26 cellular contexts compared by ENCODE assay signal in genomic region chr5:116524051-116524450, GRCh38. TPM values are rescaled to one million over a fixed set of nuclear protein-coding genes. Genes with fewer than 3 reads are reported as not detected.
"Had no signal": no experiment of that assay in that cellular context is flagged by ENCODE, and none has a peak within 500 bp of the region (broad histone marks: within the 10 kb centered on the region; RNA-seq: fewer than 3 reads in every experiment).

No MANE protein-coding gene starts in this region.

- H3K27ac Mint-ChIP-seq: activated B cell treated with CpG ODN at 0.5 μM for 24 hours; activated CD8-positive, alpha-beta T cell treated with anti-CD3 and anti-CD28 coated beads for 36 hours; activated T-helper 17 cell treated with anti-CD3 and anti-CD28 coated beads, Interleukin-2, amount 50 U/mL, for 72 hours; naive B cell had no signal

- ATAC-seq: activated CD8-positive, alpha-beta T cell treated with anti-CD3 and anti-CD28 coated beads for 36 hours; activated T-cell treated with anti-CD3 and anti-CD28 coated beads, Interleukin-2, amount 50 U/mL, for 4 hours; activated T-helper 17 cell treated with anti-CD3 and anti-CD28 coated beads, Interleukin-2, amount 50 U/mL, for 72 hours; heart left ventricle; right cardiac atrium; stimulated activated naive CD8-positive, alpha-beta T cell treated with anti-CD3 and anti-CD28 coated beads, Interleukin-15, Interleukin-2, amounts not matched to agents 100 U/mL and 50 U/mL, for 24 hours; upper lobe of right lung had no signal

- H3K4me1 ChIP-seq: breast epithelium, parathyroid adenoma had no signal

- H3K9ac ChIP-seq: parathyroid adenoma had no signal

- H3K27me3 ChIP-seq: breast epithelium, heart left ventricle, testis, upper lobe of right lung had no signal

- H3K27ac ChIP-seq: breast epithelium, left ventricle myocardium inferior, parathyroid adenoma, testis, upper lobe of right lung had no signal

- H3K9me3 Mint-ChIP-seq: activated B cell treated with CpG ODN at 0.5 μM for 24 hours; activated CD8-positive, alpha-beta T cell treated with anti-CD3 and anti-CD28 coated beads for 36 hours; activated T-cell treated with anti-CD3 and anti-CD28 coated beads, Interleukin-2, amount 50 U/mL, for 4 hours; activated T-helper 17 cell treated with anti-CD3 and anti-CD28 coated beads, Interleukin-2, amount 50 U/mL, for 72 hours; naive B cell had no signal

- H3K27me3 Mint-ChIP-seq: activated CD8-positive, alpha-beta T cell treated with anti-CD3 and anti-CD28 coated beads for 36 hours; activated T-helper 17 cell treated with anti-CD3 and anti-CD28 coated beads, Interleukin-2, amount 50 U/mL, for 72 hours; naive B cell had no signal

- H3K4me1 Mint-ChIP-seq: activated B cell treated with CpG ODN at 0.5 μM for 24 hours; activated T-helper 17 cell treated with anti-CD3 and anti-CD28 coated beads, Interleukin-2, amount 50 U/mL, for 72 hours; naive B cell had no signal

- H3K36me3 ChIP-seq: breast epithelium, heart left ventricle, left ventricle myocardium inferior, upper lobe of right lung had no signal

- DNase-seq: activated B cell treated with CpG ODN at 0.5 μM for 24 hours; activated CD4-positive, alpha-beta T cell treated with anti-CD3 and anti-CD28 coated beads, Interleukin-2, amount 50 U/mL, for 1 hour; activated CD8-positive, alpha-beta T cell treated with anti-CD3 and anti-CD28 coated beads for 36 hours; activated gamma-delta T cell treated with Interleukin-2 at 50 U/mL for 16 hours; activated naive CD4-positive, alpha-beta T cell treated with anti-CD3 and anti-CD28 coated beads, Interleukin-2, amount 50 U/mL, for 16 hours; activated T-cell treated with anti-CD3 and anti-CD28 coated beads, Interleukin-2, amount 50 U/mL, for 4 hours; amygdala; central memory CD4-positive, alpha-beta T cell; foreskin fibroblast; heart left ventricle; kidney glomerular epithelial cell; left ventricle myocardium inferior; naive B cell; occipital lobe; right cardiac atrium; stimulated activated CD4-positive, alpha-beta T cell treated with anti-CD3 and anti-CD28 coated beads, Interleukin-12 subunit alpha, Interleukin-12 subunit beta, amount 100 ng/mL, for 4 hours; stimulated activated CD4-positive, alpha-beta T cell treated with anti-CD3 and anti-CD28 coated beads, Interleukin-4, amount 100 ng/mL, for 1 hour; stimulated activated naive CD8-positive, alpha-beta T cell treated with anti-CD3 and anti-CD28 coated beads, Interleukin-15, Interleukin-2, amounts not matched to agents 100 U/mL and 50 U/mL, for 24 hours; T-helper 2 cell; testis; upper lobe of right lung had no signal

- H3K36me3 Mint-ChIP-seq: naive B cell had no signal

- H3K4me3 ChIP-seq: breast epithelium, heart left ventricle, left ventricle myocardium inferior, lung, testis, upper lobe of right lung had no signal

- H3K4me3 Mint-ChIP-seq: activated B cell treated with CpG ODN at 0.5 μM for 24 hours; activated CD8-positive, alpha-beta T cell treated with anti-CD3 and anti-CD28 coated beads for 36 hours; activated T-cell treated with anti-CD3 and anti-CD28 coated beads, Interleukin-2, amount 50 U/mL, for 4 hours; activated T-helper 17 cell treated with anti-CD3 and anti-CD28 coated beads, Interleukin-2, amount 50 U/mL, for 72 hours; naive B cell; neural crest cell had no signal

- H2AFZ ChIP-seq: parathyroid adenoma had no signal

- H3K9me3 ChIP-seq: breast epithelium, heart left ventricle, left ventricle myocardium inferior, testis, upper lobe of right lung had no signal

RNA-seq across cellular contexts. Expression of gene SEMA6A, which starts 50.6 kb away (rescaled TPM):
- total RNA-seq: activated CD8-positive, alpha-beta T cell treated with anti-CD3 and anti-CD28 coated beads for 36 hours had no signal
